1 cellular context compared by ENCODE assay signal in the genomic region with DNA sequence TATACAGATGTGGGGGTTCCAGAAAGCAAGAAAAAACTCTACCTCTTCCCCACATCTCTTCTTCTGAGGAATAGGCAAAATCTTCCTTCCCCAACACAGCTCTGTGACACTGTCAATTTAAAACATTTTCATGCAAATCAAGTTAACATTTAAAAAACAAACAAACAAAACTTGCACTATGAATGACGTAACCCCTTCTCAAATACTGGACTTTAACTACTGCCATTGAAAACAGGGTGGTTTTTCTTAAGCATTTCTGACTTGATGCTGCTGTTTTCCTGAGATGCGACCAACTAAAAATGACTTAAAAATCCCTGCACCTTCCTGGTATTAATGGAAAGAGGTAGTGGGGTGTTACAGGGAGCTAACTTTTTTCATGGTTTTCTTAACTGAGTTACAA.
TF ChIP-seq lines count a peak whose summit lies in the region.

No MANE protein-coding gene starts in this region.

TF ChIP-seq in HepG2, 621 proteins besides CTCF, POLR2A, EP300 and RAD21 (continued from another document):
- peak; percentile 29; the same call in 1 of the 2 replicates for TF ChIP-seq CREB1 (IDR thresholded peaks at IDR 0.05)
- TF ChIP-seq CREB1 (CRISPR knock-in tag; IDR thresholded peaks at IDR 0.05), result no peak
- no peak for TF ChIP-seq ZNF607 (CRISPR knock-in tag; IDR thresholded peaks at IDR 0.05; ENCODE audit: borderline replicate concordance)
- peak; percentile 96 for TF ChIP-seq ATF7 (IDR thresholded peaks at IDR 0.05)
- no peak for TF ChIP-seq ATF7 (CRISPR knock-in tag; IDR thresholded peaks at IDR 0.05)
- no peak for TF ChIP-seq ZNF563 (CRISPR knock-in tag; IDR thresholded peaks at IDR 0.05)
TF ChIP-seq in HepG2: peak in this region for 2.
